Comparison of ENCODE assay signal across 8 cellular contexts in genomic region chrX:386239-386767, GRCh38. TPM values are rescaled to one million over a fixed set of nuclear protein-coding genes. Genes with fewer than 3 reads are reported as not detected.
DNase-seq lines count a peak whose midpoint lies in the region; ATAC-seq and TF ChIP-seq lines count a peak whose summit lies in the region.

No MANE protein-coding gene starts in this region.

- H3K27ac ChIP-seq in epithelial cell of prostate (peak overlapping the region; percentile 89), psoas muscle (peak overlapping the region; percentile 99)

- H3K4me3 ChIP-seq in psoas muscle = peak overlapping the region; percentile 87

- no peaks in the 10 kb centered on the region for H3K27me3 ChIP-seq in psoas muscle (ENCODE audit: insufficient read depth in 3 of 3, low read length in 2 of 3)

- 0 out of 2 replicates have a peak, but pooled peaks cover 4% of the 10 kb centered on the region for H3K27me3 Mint-ChIP-seq in WTC11 (ENCODE audit: low read depth)

- H3K27ac Mint-ChIP-seq in WTC11 = no peak overlapping the region

- no peaks in the 10 kb centered on the region for H3K9me3 ChIP-seq in psoas muscle

- H3K36me3 Mint-ChIP-seq in WTC11 = no peaks in the 10 kb centered on the region

- CTCF ChIA-PET in WTC11 (lab: Charles Lee) = no interaction called here

- H3K4me3 Mint-ChIP-seq in WTC11 = peak overlapping the region; percentile 61

- H3K9me3 Mint-ChIP-seq in WTC11 = no peaks in the 10 kb centered on the region

- POLR2A ChIA-PET in WTC11 (lab: Charles Lee) = no interaction called here

- no peaks in the 10 kb centered on the region for H3K4me1 Mint-ChIP-seq in WTC11

- H3K36me3 ChIP-seq in psoas muscle (ENCODE audit: insufficient read depth in 1 of 2, low read depth in 1 of 2) = no peaks in the 10 kb centered on the region

- DNase-seq in WTC11 (ENCODE audit: low spot score) (no peak), epithelial cell of prostate (ENCODE audit: low read depth, low spot score) (no peak), psoas muscle (no peak), NCI-H1105 treated with DMSO at 0.1 percent for 48 hours (lab: John Stamatoyannopoulos, UW) (no peak), cortex of kidney (lab: John Stamatoyannopoulos, UW) (no peak), GM10266 (ENCODE audit: extremely low spot score) (no peak)

- WGBS in psoas muscle, 3 donors = 0 to 1% (median 1%) methylated on average over 26 to 57 of the region's 57 CpGs

- ATAC-seq in GM18858 (IDR thresholded peaks at IDR 0.05; ENCODE audit: unreplicated experiment) (peak; percentile 26), HG02938 (IDR thresholded peaks at IDR 0.05; ENCODE audit: unreplicated experiment) (peak; percentile 21), WTC11 (peak; percentile 12), psoas muscle (no peak)

- TF ChIP-seq CTCF in WTC11 (IDR thresholded peaks at IDR 0.05) = no peak
- no peak for TF ChIP-seq CTCF in psoas muscle (IDR thresholded peaks at IDR 0.05)
- no peak for TF ChIP-seq CTCF in GM10266 (IDR thresholded peaks at IDR 0.05; ENCODE audit: control insufficient read depth, insufficient read depth, low read depth, missing control alignments)

- intact Hi-C loops in psoas muscle (cut with DNase I) = no loop called here

- no peaks in the 10 kb centered on the region for H3K4me1 ChIP-seq in psoas muscle

TF ChIP-seq in WTC11, 78 proteins besides CTCF, POLR2A, EP300 and RAD21:
- TF ChIP-seq ELF4 (CRISPR knock-in tag; IDR thresholded peaks at IDR 0.05; ENCODE audit: low read depth) (no peak), CREB1 (CRISPR knock-in tag; IDR thresholded peaks at IDR 0.05) (no peak), KAT7 (CRISPR knock-in tag; IDR thresholded peaks at IDR 0.05; ENCODE audit: borderline replicate concordance) (peak; percentile 91; the same call in 1 of the 2 replicates), ATF2 (CRISPR knock-in tag; IDR thresholded peaks at IDR 0.05; ENCODE audit: borderline replicate concordance, low read depth) (no peak)
TF ChIP-seq in WTC11: peak in this region for 1.

RNA-seq across cellular contexts. Expression of gene PPP2R3B, which starts 0.4 kb away (rescaled TPM):
- total RNA-seq in WTC11 (2021) = 103 to 130 TPM (median 107 TPM) in 3 replicates
- 100 to 1,000 TPM in 2 of 4 donors, 10 to 100 TPM in 2; 77.2 to 156 (median 98.6) TPM for total RNA-seq in psoas muscle
- polyA plus RNA-seq in psoas muscle = 10 to 100 TPM; 32.3 to 71.8 (median 64.9) TPM

Comparison
In these comparisons a context has a peak if more than half of its experiments do, and no peak if none do; other contexts are left out.
1. ATAC-seq: peak in GM18858 (single experiment), HG02938 (single experiment) and WTC11 (single experiment); none in psoas muscle (0 of 4).